ENCODE assay signal across 8 cellular contexts in the genomic region with DNA sequence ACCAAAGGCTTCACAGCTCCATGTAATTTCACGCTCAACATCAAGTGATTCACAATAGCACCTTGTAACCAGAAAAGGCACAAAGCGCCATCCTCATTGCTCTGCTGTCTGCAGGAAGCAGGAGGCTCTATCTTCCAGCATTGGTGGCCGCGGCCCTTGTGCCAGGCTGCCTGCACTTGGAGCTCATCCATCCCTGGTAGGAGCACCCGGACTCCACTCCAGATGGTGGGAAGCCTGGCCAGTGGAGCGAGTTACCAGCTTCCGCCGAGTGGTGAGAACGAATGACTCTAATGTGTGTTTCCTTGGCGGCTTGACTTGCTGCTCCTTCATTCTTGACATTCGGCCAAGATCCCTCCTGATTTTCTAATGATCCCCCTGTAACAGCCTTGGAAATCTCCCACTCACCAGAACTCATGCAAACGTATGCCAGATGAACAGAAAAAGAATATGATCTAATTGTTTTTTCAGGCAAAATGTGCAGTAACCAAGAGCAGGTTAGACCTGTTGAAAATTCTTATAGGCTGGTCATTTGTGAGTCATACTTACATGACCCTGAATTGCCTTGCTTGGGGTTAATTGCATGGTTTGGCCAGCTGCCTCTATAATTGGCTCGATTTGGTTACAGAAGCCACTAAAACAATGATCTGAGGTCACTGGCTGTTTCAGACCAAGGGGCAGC.
A peak's percentile ranks its signal among the peaks of the same experiment; 100 is the strongest.
DNase-seq lines count a peak whose midpoint lies in the region; ATAC-seq, FAIRE-seq and TF ChIP-seq lines count a peak whose summit lies in the region.

No MANE protein-coding gene starts in this region.

- TF ChIP-seq CTCF in astrocyte of the cerebellum (IDR thresholded peaks at IDR 0.05; ENCODE audit: low read depth, low read length, missing control alignments), result no peak
- no peak for TF ChIP-seq CTCF in kidney epithelial cell (IDR thresholded peaks at IDR 0.05; ENCODE audit: insufficient read depth, low read length, poor library complexity, severe bottlenecking)

- no peaks in the 10 kb centered on the region for H3K27me3 ChIP-seq in kidney epithelial cell (ENCODE audit: control insufficient read depth, insufficient read depth, low read length)

- no peak overlapping the region for H3K27ac Mint-ChIP-seq in activated CD4-positive, alpha-beta memory T cell treated with anti-CD3 and anti-CD28 coated beads for 36 hours

- DNase-seq in NCI-H1105 treated with DMSO at 0.1 percent for 48 hours (lab: John Stamatoyannopoulos, UW) (peak; percentile 6), NCI-H1105 (lab: John Stamatoyannopoulos, UW) (no peak), astrocyte of the cerebellum (ENCODE audit: low read depth) (peak; percentile 95), kidney epithelial cell (ENCODE audit: low read depth) (peak; percentile 88), urothelium cell line (ENCODE audit: low spot score) (peak; percentile 28), activated T-cell treated with anti-CD3 and anti-CD28 coated beads for 4 hours (no peak)
- DNase-seq in activated CD4-positive, alpha-beta memory T cell treated with anti-CD3 and anti-CD28 coated beads for 36 hours, result no peak

- in situ Hi-C loops in astrocyte of the cerebellum (cut with HindIII; ENCODE audit: low sequenced_read_pairs), result no loop called here

- H3K4me1 Mint-ChIP-seq in activated CD4-positive, alpha-beta memory T cell treated with anti-CD3 and anti-CD28 coated beads for 36 hours (ENCODE audit: low read depth), result peaks cover 2% of the 10 kb centered on the region

- CTCF ChIA-PET in activated CD4-positive, alpha-beta memory T cell treated with anti-CD3 and anti-CD28 coated beads for 36 hours (lab: Charles Lee), result no interaction called here

- H3K4me3 ChIP-seq in astrocyte of the cerebellum (ENCODE audit: low read depth, low read length) (peak overlapping the region; percentile 16), kidney epithelial cell (ENCODE audit: low read depth, low read length) (no peak overlapping the region)

- no peak for FAIRE-seq in urothelium cell line (lab: Jason Lieb, UNC)

- no peaks in the 10 kb centered on the region for H3K9me3 Mint-ChIP-seq in activated CD4-positive, alpha-beta memory T cell treated with anti-CD3 and anti-CD28 coated beads for 36 hours

- H3K4me3 Mint-ChIP-seq in activated CD4-positive, alpha-beta memory T cell treated with anti-CD3 and anti-CD28 coated beads for 36 hours, result no peak overlapping the region

- POLR2A ChIA-PET in activated CD4-positive, alpha-beta memory T cell treated with anti-CD3 and anti-CD28 coated beads for 36 hours (lab: Charles Lee), result no interaction called here

- H3K36me3 Mint-ChIP-seq in activated CD4-positive, alpha-beta memory T cell treated with anti-CD3 and anti-CD28 coated beads for 36 hours, result no peaks in the 10 kb centered on the region

- intact Hi-C loops in activated CD4-positive, alpha-beta memory T cell treated with anti-CD3 and anti-CD28 coated beads for 36 hours (cut with micrococcal nuclease), result no loop called here

- no peak for ATAC-seq in activated CD4-positive, CD25-positive, alpha-beta regulatory T cell treated with anti-CD3 and anti-CD28 coated beads, Interleukin-2, amount 50 U/mL, for 24 hours

- no peaks in the 10 kb centered on the region for H3K36me3 ChIP-seq in kidney epithelial cell (ENCODE audit: control insufficient read depth, insufficient read depth, low read length)

- H3K27me3 Mint-ChIP-seq in activated CD4-positive, alpha-beta memory T cell treated with anti-CD3 and anti-CD28 coated beads for 36 hours, result peaks cover 12% of the 10 kb centered on the region

Comparison
In these comparisons a context has a peak if more than half of its experiments do, and no peak if none do; other contexts are left out.
1. DNase-seq: peak in NCI-H1105 treated with DMSO at 0.1 percent for 48 hours (single experiment), astrocyte of the cerebellum (single experiment), kidney epithelial cell (single experiment) and urothelium cell line (single experiment); none in NCI-H1105 (single experiment), activated CD4-positive, alpha-beta memory T cell treated with anti-CD3 and anti-CD28 coated beads for 36 hours (single experiment) and activated T-cell treated with anti-CD3 and anti-CD28 coated beads for 4 hours (single experiment).